Comparison of ENCODE assay signal across 13 cellular contexts in genomic region chrX:45765726-45766125, GRCh38.
DNase-seq lines count a peak whose midpoint lies in the region; ATAC-seq, FAIRE-seq and TF ChIP-seq lines count a peak whose summit lies in the region.
"Had no signal": no experiment of that assay in that cellular context is flagged by ENCODE, and none has a peak within 500 bp of the region (broad histone marks: within the 10 kb centered on the region; RNA-seq: fewer than 3 reads in every experiment).

No MANE protein-coding gene starts in this region.

- H3K79me2 ChIP-seq in GM23248 (ENCODE audit: insufficient read depth) (peaks cover 98% of the 10 kb centered on the region), keratinocyte (ENCODE audit: control insufficient read depth, insufficient read depth, low read length) (peaks cover 93% of the 10 kb centered on the region)

- no peaks in the 10 kb centered on the region for H3K9me2 ChIP-seq in GM23248 (ENCODE audit: insufficient read depth)

- no peak for ATAC-seq in activated CD8-positive, alpha-beta T cell treated with anti-CD3 and anti-CD28 coated beads, Interleukin-2, amount 10 ng/mL, durations not matched to agents 7 days and 5 days
- no peak for ATAC-seq in HG02884 (IDR thresholded peaks at IDR 0.05; ENCODE audit: unreplicated experiment)

- H3K4me1 Mint-ChIP-seq in activated CD8-positive, alpha-beta T cell treated with anti-CD3 and anti-CD28 coated beads, Interleukin-2, amount 10 ng/mL, durations not matched to agents 7 days and 5 days (ENCODE audit: low read depth) = peaks cover 52% of the 10 kb centered on the region

- peak overlapping the region; percentile 100 for H3K9ac ChIP-seq in GM23248
- H3K9ac ChIP-seq in keratinocyte (ENCODE audit: control insufficient read depth, extremely low read depth, insufficient read depth, low read length) = peak overlapping the region; percentile 58

- H3K27ac ChIP-seq in AG04450 (ENCODE audit: low read depth, low read length) = peak overlapping the region; percentile 33
- H3K27ac ChIP-seq in GM23248 = peak overlapping the region; percentile 97
- H3K27ac ChIP-seq in keratinocyte (ENCODE audit: control insufficient read depth, insufficient read depth, low read length) = peak overlapping the region; percentile 65
- H3K27ac ChIP-seq: neutrophil had no signal

- H3K4me1 ChIP-seq in GM23248 (ENCODE audit: insufficient read depth) = peaks cover 30% of the 10 kb centered on the region
- H3K4me1 ChIP-seq in keratinocyte (ENCODE audit: control insufficient read depth, extremely low read depth, insufficient read depth, low read length) = peaks cover 42% of the 10 kb centered on the region

- H3K9me3 Mint-ChIP-seq in activated CD8-positive, alpha-beta T cell treated with anti-CD3 and anti-CD28 coated beads, Interleukin-2, amount 10 ng/mL, durations not matched to agents 7 days and 5 days (ENCODE audit: insufficient read depth) = no peaks in the 10 kb centered on the region

- peak overlapping the region; percentile 96 for H3K4me2 ChIP-seq in GM23248 (ENCODE audit: unreplicated experiment)
- H3K4me2 ChIP-seq in keratinocyte (ENCODE audit: control insufficient read depth, extremely low read depth, insufficient read depth, low read depth, low read length) = peak overlapping the region; percentile 86

- H3K4me3 ChIP-seq in AG04450 (ENCODE audit: low read depth, low read length) (peak overlapping the region; percentile 62), GM23248 (peak overlapping the region; percentile 90), keratinocyte (ENCODE audit: control insufficient read depth in 2 of 3, extremely low read depth in 1 of 3, insufficient read depth in 2 of 3, low read depth in 1 of 3, low read length in 3 of 3) (peak overlapping the region; percentile 1 to 82 (median 14))

- in situ Hi-C loops in GM23248 (cut with MboI) = no loop called here

- DNase-seq in AG04450 (ENCODE audit: low read depth, low spot score) (no peak), GM23248 (peak; percentile 39), keratinocyte (ENCODE audit: low read depth, low spot score) (no peak), cerebellar nuclear complex (lab: John Stamatoyannopoulos, UW) (no peak), AG20443 (ENCODE audit: low spot score) (no peak), NCI-H2227 (lab: John Stamatoyannopoulos, UW; ENCODE audit: unreplicated experiment) (no peak)
- no peak for DNase-seq in activated CD8-positive, alpha-beta T cell treated with anti-CD3 and anti-CD28 coated beads, Interleukin-2, amount 10 ng/mL, durations not matched to agents 7 days and 5 days
- DNase-seq: dorsolateral prefrontal cortex; Karpas-422; NCI-H510A treated with DMSO at 0.1 percent for 48 hours; stimulated activated CD4-positive, alpha-beta T cell treated with anti-CD3 and anti-CD28 coated beads, Interleukin-4, amount 100 ng/mL, for 4 hours had no signal

- dilution Hi-C loops in keratinocyte (cut with MboI; ENCODE audit: extremely low pct_ligation_motif_present, low sequenced_read_pairs) = no loop called here

- TF ChIP-seq CTCF in AG04450 (IDR thresholded peaks at IDR 0.05; ENCODE audit: low read depth, low read length) = no peak
- no peak for TF ChIP-seq CTCF in keratinocyte (optimal IDR thresholded peaks at IDR 0.05 in 1 of 3, IDR thresholded peaks at IDR 0.05 in 1 of 3, conservative IDR thresholded peaks at IDR 0.05 in 1 of 3; ENCODE audit: extremely low read depth in 1 of 3, insufficient read depth in 2 of 3, low read length in 3 of 3)

- H3K27me3 Mint-ChIP-seq in activated CD8-positive, alpha-beta T cell treated with anti-CD3 and anti-CD28 coated beads, Interleukin-2, amount 10 ng/mL, durations not matched to agents 7 days and 5 days (ENCODE audit: low read depth) = no peaks in the 10 kb centered on the region

- H2AFZ ChIP-seq in GM23248 (no peak overlapping the region), keratinocyte (ENCODE audit: control insufficient read depth, low read length) (no peak overlapping the region)

- no peaks in the 10 kb centered on the region for H3K27me3 ChIP-seq in AG04450 (ENCODE audit: control insufficient read depth, insufficient read depth, low read length)
- H3K27me3 ChIP-seq in GM23248 (replicated peaks; ENCODE audit: insufficient read depth) = no peaks in the 10 kb centered on the region
- no peaks in the 10 kb centered on the region for H3K27me3 ChIP-seq in keratinocyte (ENCODE audit: control insufficient read depth, extremely low read depth, insufficient read depth, low read length)
- H3K27me3 ChIP-seq: neutrophil had no signal

- H3K4me3 Mint-ChIP-seq in activated CD8-positive, alpha-beta T cell treated with anti-CD3 and anti-CD28 coated beads, Interleukin-2, amount 10 ng/mL, durations not matched to agents 7 days and 5 days = peak overlapping the region; percentile 57

- peak overlapping the region; percentile 39 for H3K27ac Mint-ChIP-seq in activated CD8-positive, alpha-beta T cell treated with anti-CD3 and anti-CD28 coated beads, Interleukin-2, amount 10 ng/mL, durations not matched to agents 7 days and 5 days

- H3K36me3 Mint-ChIP-seq in activated CD8-positive, alpha-beta T cell treated with anti-CD3 and anti-CD28 coated beads, Interleukin-2, amount 10 ng/mL, durations not matched to agents 7 days and 5 days (ENCODE audit: low read depth) = peaks cover 55% of the 10 kb centered on the region

- WGBS in GM23248 (ENCODE audit: low coverage in 1 of 2, low lambda C conversion rate in 2 of 2, missing lambda C conversion rate in 2 of 2), 2 experiments = 29 to 44% methylated on average over 4 of the region's 4 CpGs

- no peaks in the 10 kb centered on the region for H3K9me1 ChIP-seq in keratinocyte (ENCODE audit: control insufficient read depth, extremely low read depth, insufficient read depth, low read length)

- POLR2A ChIA-PET in AG04450 (lab: Yijun Ruan, JAX) = interaction anchor here (0.5 to 1.4 kb wide), 5 partner anchors 39 to 640 kb away, joined by 3 to 8 read pairs (median 3); no protein-coding TSS in a partner anchor
- POLR2A ChIA-PET in activated CD8-positive, alpha-beta T cell treated with anti-CD3 and anti-CD28 coated beads, Interleukin-2, amount 10 ng/mL, durations not matched to agents 7 days and 5 days (lab: Charles Lee) = interaction anchor here (0.6 to 2.5 kb wide), 5 partner anchors 10 to 559 kb away, joined by 3 to 10 read pairs (median 3); no protein-coding TSS in a partner anchor

- H4K20me1 ChIP-seq in GM23248 (ENCODE audit: insufficient read depth) (no peaks in the 10 kb centered on the region), keratinocyte (ENCODE audit: control insufficient read depth, extremely low read depth, insufficient read depth, low read length) (no peaks in the 10 kb centered on the region)

- H3K36me3 ChIP-seq in GM23248 (ENCODE audit: low read depth) (peaks cover 77% of the 10 kb centered on the region), keratinocyte (ENCODE audit: control insufficient read depth in 2 of 2, extremely low read depth in 1 of 2, insufficient read depth in 2 of 2, low read length in 2 of 2) (peaks cover 14 to 23% of the 10 kb centered on the region in 2 experiments)
- H3K36me3 ChIP-seq: neutrophil had no signal

- CTCF ChIA-PET in AG04450 (lab: Charles Lee) = interaction anchor here (1.3 kb wide), 1 partner anchor 58 kb away, joined by 5 read pairs; no protein-coding TSS in a partner anchor
- CTCF ChIA-PET in activated CD8-positive, alpha-beta T cell treated with anti-CD3 and anti-CD28 coated beads, Interleukin-2, amount 10 ng/mL, durations not matched to agents 7 days and 5 days (lab: Charles Lee) = interaction anchor here (0.8 to 1.6 kb wide), 2 partner anchors 9 to 251 kb away, joined by 3 to 4 read pairs; no protein-coding TSS in a partner anchor

- H3K9me3 ChIP-seq in AG04450 (ENCODE audit: control insufficient read depth, insufficient read depth, low read length) (no peaks in the 10 kb centered on the region), GM23248 (ENCODE audit: low read depth) (no peaks in the 10 kb centered on the region), keratinocyte (ENCODE audit: control insufficient read depth, low read depth, low read length) (no peaks in the 10 kb centered on the region)
- H3K9me3 ChIP-seq: neutrophil had no signal

- peaks cover 94% of the 10 kb centered on the region for H3F3A ChIP-seq in GM23248 (ENCODE audit: insufficient read depth)

- FAIRE-seq in keratinocyte (lab: Jason Lieb, UNC) = peak; percentile 63

Comparison
In these comparisons a context has a peak if more than half of its experiments do, and no peak if none do; other contexts are left out.
1. H3K27ac ChIP-seq: peak in every context shown above with its lines; median percentile 97 in GM23248; 65 in keratinocyte; 33 in AG04450.
2. H3K4me3 ChIP-seq: peak in every context shown above with its lines; median percentile 90 in GM23248; 62 in AG04450; 14 in keratinocyte.